ENCODE assay signal across 8 cellular contexts in the genomic region with DNA sequence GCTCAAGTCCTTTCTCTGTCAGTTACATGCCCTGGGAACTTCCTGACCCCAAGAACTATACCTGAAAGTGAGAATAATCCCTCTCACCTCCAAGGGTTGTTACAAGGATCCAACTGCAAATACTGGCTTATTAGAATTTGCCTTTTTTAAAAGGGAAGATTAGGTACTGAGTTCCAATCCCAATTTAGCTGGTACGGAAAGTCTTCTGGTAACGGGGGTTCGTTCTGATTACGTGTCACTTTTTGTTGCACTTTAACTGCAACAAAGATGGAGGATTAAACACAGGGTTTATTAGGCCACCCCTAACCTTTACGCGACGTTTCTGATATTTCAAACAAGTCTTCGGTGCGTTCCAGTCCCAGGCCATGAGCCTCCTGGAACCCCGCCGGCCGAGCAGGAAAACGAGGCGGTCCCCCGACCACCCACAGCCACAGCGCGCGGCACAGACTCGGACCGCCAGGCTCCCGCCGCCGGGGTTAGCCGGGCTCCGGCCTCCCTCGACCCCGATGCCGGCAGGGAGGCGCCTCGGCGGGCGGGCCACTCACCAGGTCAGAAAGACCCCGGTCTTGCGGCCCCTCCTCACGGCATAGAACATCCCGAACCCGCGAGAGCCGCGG. TPM values are rescaled to one million over a fixed set of nuclear protein-coding genes. Genes with fewer than 3 reads are reported as not detected.
DNase-seq lines count a peak whose midpoint lies in the region; ATAC-seq and TF ChIP-seq lines count a peak whose summit lies in the region.

No MANE protein-coding gene starts in this region.

- H3K36me3 ChIP-seq in Karpas-422 (ENCODE audit: insufficient read depth, low read length) (peaks cover 34% of the 10 kb centered on the region), muscle layer of duodenum (ENCODE audit: control insufficient read depth in 1 of 2, insufficient read depth in 2 of 2, low read length in 2 of 2) (peaks cover 17 to 25% of the 10 kb centered on the region in 2 donors)

- H3K27me3 ChIP-seq in Karpas-422 (ENCODE audit: low read length) (no peaks in the 10 kb centered on the region), muscle layer of duodenum (ENCODE audit: low read depth, low read length) (no peaks in the 10 kb centered on the region)

- no peak overlapping the region for H2AFZ ChIP-seq in Karpas-422 (ENCODE audit: low read length)

- in situ Hi-C loops in GM13977 (cut with MboI; ENCODE audit: low pct_unique_long_range_greater_than_20kb, low sequenced_read_pairs, unreplicated experiment): no loop called here

- ATAC-seq in GM21786 (IDR thresholded peaks at IDR 0.05; ENCODE audit: unreplicated experiment): peak; percentile 15

- peak overlapping the region; percentile 100 for H3K4me2 ChIP-seq in Karpas-422 (ENCODE audit: low read depth, low read length, poor library complexity, severe bottlenecking)

- H3K4me3 ChIP-seq in GM08714 (ENCODE audit: low read length) (peak overlapping the region; percentile 99), Karpas-422 (ENCODE audit: low read length) (peak overlapping the region; percentile 91), muscle layer of duodenum (ENCODE audit: low read depth in 1 of 2, low read length in 2 of 2) (peak overlapping the region; percentile 86 to 93)

- H3K9me2 ChIP-seq in Karpas-422 (replicated peaks; ENCODE audit: insufficient read depth, low read length): no peaks in the 10 kb centered on the region

- H3K27ac ChIP-seq in Karpas-422 (ENCODE audit: low read length): peak overlapping the region; percentile 50
- peak overlapping the region; percentile 83 for H3K27ac ChIP-seq in cingulate gyrus (ENCODE audit: low read depth, low read length)
- peak overlapping the region; percentile 82 for H3K27ac ChIP-seq in muscle layer of duodenum (ENCODE audit: low read length)

- no peak for TF ChIP-seq CTCF in GM13977 (IDR thresholded peaks at IDR 0.05; ENCODE audit: extremely low read depth, insufficient read depth, missing control alignments)

- H4K20me1 ChIP-seq in Karpas-422 (ENCODE audit: insufficient read depth, low read depth, low read length): peaks cover 7% of the 10 kb centered on the region; the same call in 1 of the 2 replicates

- peaks cover 58% of the 10 kb centered on the region for H3K79me2 ChIP-seq in Karpas-422 (ENCODE audit: low read length)

- H3K9ac ChIP-seq in Karpas-422 (ENCODE audit: low read length): peak overlapping the region; percentile 94

- no peaks in the 10 kb centered on the region for H3K9me3 ChIP-seq in Karpas-422 (ENCODE audit: low read length)
- no peaks in the 10 kb centered on the region for H3K9me3 ChIP-seq in muscle layer of duodenum (ENCODE audit: control insufficient read depth in 1 of 2, low read length in 2 of 2)

- DNase-seq in Karpas-422: no peak
- DNase-seq in NCI-H69 (lab: John Stamatoyannopoulos, UW): no peak
- DNase-seq in GM13977 (ENCODE audit: low spot score): no peak
- no peak for DNase-seq in 8988T

- H3K4me1 ChIP-seq in Karpas-422 (ENCODE audit: low read length) (peaks cover 23% of the 10 kb centered on the region), muscle layer of duodenum (ENCODE audit: control insufficient read depth in 1 of 2, insufficient read depth in 2 of 2, low read length in 2 of 2) (peaks cover 0 to 21% of the 10 kb centered on the region in 2 donors)

RNA-seq across cellular contexts. Expression of a gene that starts 0.4 kb away (rescaled TPM):
- 20.4 and 33.9 TPM in 2 replicates for total RNA-seq in Karpas-422 (2014; rRNA removed; shearing (Covaris generic); ENCODE audit: low replicate concordance)

RNA-seq across cellular contexts. Expression of a gene that starts 17.4 kb away (rescaled TPM):
- total RNA-seq in Karpas-422 (2014; rRNA removed; shearing (Covaris generic); ENCODE audit: low replicate concordance): 3,591 and 3,631 TPM in 2 replicates

RNA-seq across cellular contexts. Expression of a gene that starts 37.2 kb away (rescaled TPM):
- total RNA-seq in Karpas-422 (2014; rRNA removed; shearing (Covaris generic); ENCODE audit: low replicate concordance): not detected in 2 replicates

RNA-seq across cellular contexts. Expression of a gene that starts 38.4 kb away (rescaled TPM):
- 68.6 and 74.0 TPM in 2 replicates for total RNA-seq in Karpas-422 (2014; rRNA removed; shearing (Covaris generic); ENCODE audit: low replicate concordance)
